In the genomic region with DNA sequence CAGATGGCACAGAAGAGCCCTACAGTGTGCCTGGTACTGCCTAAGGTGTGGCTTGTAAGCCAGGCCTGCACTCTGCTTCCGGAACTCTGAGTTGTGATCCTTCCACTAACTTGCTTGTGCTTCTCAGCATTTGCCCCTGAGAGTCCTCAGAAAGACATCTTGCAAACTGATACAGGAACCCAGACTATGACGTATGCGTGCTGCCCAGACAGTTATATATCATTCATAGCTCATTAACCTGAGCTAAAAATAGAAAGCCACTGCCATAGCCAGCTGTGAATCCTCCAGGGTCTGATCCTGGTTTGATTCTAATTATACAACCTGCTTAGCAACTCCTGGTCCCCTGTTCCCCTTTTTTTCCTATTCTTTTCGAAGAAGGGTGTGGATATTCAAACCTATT, we compare ENCODE assay signal across 14 cellular contexts.
DNase-seq lines count a peak whose midpoint lies in the region; ATAC-seq, FAIRE-seq and TF ChIP-seq lines count a peak whose summit lies in the region.
"Had no signal": no experiment of that assay in that cellular context is flagged by ENCODE, and none has a peak within 500 bp of the region (broad histone marks: within the 10 kb centered on the region; RNA-seq: fewer than 3 reads in every experiment).

No MANE protein-coding gene starts in this region.

- no peak overlapping the region for H3K4me2 ChIP-seq in HepG2 (ENCODE audit: low read depth, low read length)

- H3K27me3 ChIP-seq in HepG2 (ENCODE audit: control insufficient read depth in 1 of 2, insufficient read depth in 2 of 2, low read length in 2 of 2) (peaks cover 0 to 11% of the 10 kb centered on the region in 2 experiments; a peak in 1 of 5 replicates), right lobe of liver (no peaks in the 10 kb centered on the region), Peyer's patch (no peaks in the 10 kb centered on the region)
- H3K27me3 ChIP-seq: uterus had no signal

- BruUV-seq in HepG2 (replicated peaks; lab: Mats Ljungman, UMichigan), result no TSS peak

- H3K79me2 ChIP-seq in HepG2 (ENCODE audit: insufficient read depth, low read length), result no peaks in the 10 kb centered on the region

- TF ChIP-seq CTCF in HepG2 (CRISPR knock-in tag; IDR thresholded peaks at IDR 0.05) (no peak), right lobe of liver (IDR thresholded peaks at IDR 0.05) (no peak), fibroblast of villous mesenchyme (IDR thresholded peaks at IDR 0.05; ENCODE audit: insufficient read depth, low read depth, low read length) (no peak), Peyer's patch (IDR thresholded peaks at IDR 0.05) (no peak)

- H3K27ac ChIP-seq in HepG2 (ENCODE audit: extremely low read length, insufficient read depth, low read length) (no peak overlapping the region), right lobe of liver (no peak overlapping the region), Peyer's patch (no peak overlapping the region)
- H3K27ac ChIP-seq: left ventricle myocardium inferior, uterus had no signal

- H3K4me3 ChIP-seq in HepG2 (replicated peaks in 1 of 3; ENCODE audit: insufficient read depth in 1 of 3, low read depth in 2 of 3, low read length in 3 of 3) (no peak overlapping the region), right lobe of liver (no peak overlapping the region), fibroblast of villous mesenchyme (ENCODE audit: low read depth, low read length) (no peak overlapping the region), Peyer's patch (no peak overlapping the region)
- H3K4me3 ChIP-seq: left ventricle myocardium inferior, uterus had no signal

- CTCF ChIA-PET in HepG2 (lab: Yijun Ruan, JAX; ENCODE audit: low intra/inter-chr PET ratio, low total read pairs), result no interaction called here

- in situ Hi-C loops in HepG2 (cut with HindIII; ENCODE audit: extremely low pct_ligation_motif_present, low pct_unique_long_range_greater_than_20kb), result no loop called here

- no peak for TF ChIP-seq RAD21 in HepG2 (CRISPR knock-in tag; IDR thresholded peaks at IDR 0.05)

- no peaks in the 10 kb centered on the region for H3K4me1 ChIP-seq in HepG2 (ENCODE audit: insufficient read depth, low read length)
- H3K4me1 ChIP-seq in right lobe of liver, result no peaks in the 10 kb centered on the region
- no peaks in the 10 kb centered on the region for H3K4me1 ChIP-seq in Peyer's patch
- H3K4me1 ChIP-seq: left ventricle myocardium inferior, uterus had no signal

- no peak for FAIRE-seq in HepG2 (lab: Jason Lieb, UNC)

- H3K9ac ChIP-seq in HepG2 (ENCODE audit: insufficient read depth, low read depth, low read length), result no peak overlapping the region

- TF ChIP-seq POLR2A in HepG2 (IDR thresholded peaks at IDR 0.05; ENCODE audit: insufficient read depth in 1 of 2, low read depth in 2 of 2, low read length in 2 of 2) (no peak), right lobe of liver (IDR thresholded peaks at IDR 0.05) (no peak), Peyer's patch (IDR thresholded peaks at IDR 0.05) (no peak), erythroblast (IDR thresholded peaks at IDR 0.05; ENCODE audit: low read length) (no peak)

- no peak for ATAC-seq in HepG2
- no peak for ATAC-seq in right lobe of liver
- ATAC-seq in HG03457 (IDR thresholded peaks at IDR 0.05; ENCODE audit: unreplicated experiment), result no peak
- ATAC-seq: T-cell had no signal

- POLR2A ChIA-PET in HepG2 (lab: Yijun Ruan, JAX), result no interaction called here

- no peaks in the 10 kb centered on the region for H4K20me1 ChIP-seq in HepG2 (ENCODE audit: insufficient read depth, low read length)

- 33% methylated on average over 4 of the region's 4 CpGs for WGBS in HepG2 (ENCODE audit: low lambda C conversion rate)
- 28% methylated on average over 1 of the region's 4 CpGs for WGBS in right lobe of liver (ENCODE audit: insufficient coverage, low coverage, low lambda C conversion rate, missing lambda C conversion rate)

- H2AFZ ChIP-seq in HepG2 (ENCODE audit: low read length), result no peak overlapping the region

- intact Hi-C loops in HepG2 (cut with micrococcal nuclease; ENCODE audit: unreplicated experiment), result no loop called here
- intact Hi-C loops in right lobe of liver (cut with DNase I), result no loop called here

- TF ChIP-seq EP300 in HepG2 (IDR thresholded peaks at IDR 0.05; ENCODE audit: low read depth in 2 of 2, low read length in 2 of 2) (no peak), HepG2 (CRISPR knock-in tag; IDR thresholded peaks at IDR 0.05; ENCODE audit: borderline replicate concordance) (no peak)

- no peaks in the 10 kb centered on the region for H3K9me3 ChIP-seq in HepG2 (ENCODE audit: low read length)
- H3K9me3 ChIP-seq in right lobe of liver, result no peaks in the 10 kb centered on the region
- no peaks in the 10 kb centered on the region for H3K9me3 ChIP-seq in Peyer's patch
- H3K9me3 ChIP-seq: left ventricle myocardium inferior, uterus had no signal

- H3K36me3 ChIP-seq in HepG2 (replicated peaks in 1 of 2; ENCODE audit: control insufficient read depth in 1 of 2, insufficient read depth in 2 of 2, low read length in 2 of 2) (no peaks in the 10 kb centered on the region), right lobe of liver (no peaks in the 10 kb centered on the region), Peyer's patch (no peaks in the 10 kb centered on the region)
- H3K36me3 ChIP-seq: left ventricle myocardium inferior, uterus had no signal

- DNase-seq in HepG2 (ENCODE audit: low spot score) (no peak), right lobe of liver (no peak), NCI-H526 (lab: John Stamatoyannopoulos, UW) (peak; percentile 59 to 67), fibroblast of villous mesenchyme (ENCODE audit: low read depth) (peak; percentile 86), Peyer's patch (no peak), erythroblast (lab: John Stamatoyannopoulos, UW) (no peak)
- DNase-seq in activated T-cell treated with anti-CD3 and anti-CD28 coated beads, Interleukin-2, amount 50 U/mL, for 1 hour, result no peak
- DNase-seq: activated CD4-positive, alpha-beta T cell treated with anti-CD3 and anti-CD28 coated beads, Interleukin-2, amount 10 ng/mL, durations not matched to agents 24 days and 14 days; effector memory CD4-positive, alpha-beta T cell; head of caudate nucleus; left ventricle myocardium inferior; T-cell; uterus had no signal

TF ChIP-seq in HepG2, 621 proteins besides CTCF, POLR2A, EP300 and RAD21:
- TF ChIP-seq CREB1 (IDR thresholded peaks at IDR 0.05) (0 out of 2 replicates have a peak, but pooled peaks have one; percentile 15), CREB1 (CRISPR knock-in tag; IDR thresholded peaks at IDR 0.05) (no peak), ATF3 (CRISPR knock-in tag; IDR thresholded peaks at IDR 0.05) (no peak)

Comparison
In these comparisons a context has a peak if more than half of its experiments do, and no peak if none do; other contexts are left out.
1. DNase-seq: peak in NCI-H526 (2 of 2) and fibroblast of villous mesenchyme (single experiment); none in HepG2 (single experiment), right lobe of liver (0 of 3), activated T-cell treated with anti-CD3 and anti-CD28 coated beads, Interleukin-2, amount 50 U/mL, for 1 hour (single experiment), Peyer's patch (0 of 3) and erythroblast (0 of 2).